9 cellular contexts compared by ENCODE assay signal in genomic region chr2:216634317-216635148, GRCh38. TPM values are rescaled to one million over a fixed set of nuclear protein-coding genes. Genes with fewer than 3 reads are reported as not detected.
DNase-seq lines count a peak whose midpoint lies in the region; ATAC-seq and TF ChIP-seq lines count a peak whose summit lies in the region.
"Had no signal": no experiment of that assay in that cellular context is flagged by ENCODE, and none has a peak within 500 bp of the region (broad histone marks: within the 10 kb centered on the region; RNA-seq: fewer than 3 reads in every experiment).

No MANE protein-coding gene starts in this region.

- peak overlapping the region; percentile 76 for H3K4me3 Mint-ChIP-seq in activated CD4-positive, alpha-beta T cell treated with anti-CD3 and anti-CD28 coated beads for 36 hours
- H3K4me3 Mint-ChIP-seq in activated T-helper 1 cell treated with anti-CD3 and anti-CD28 coated beads, Interleukin-12 subunit alpha, Interleukin-12 subunit beta, Interleukin-2, Interleukin-4 antibody, amounts not matched to agents 30 ng/mL and 10 ng/mL and 1 ng/mL, durations not matched to agents 14 hours and 24 hours and 36 hours: peak overlapping the region; percentile 84

- peak overlapping the region; percentile 49 for H3K4me3 ChIP-seq in kidney epithelial cell (ENCODE audit: low read depth, low read length)
- H3K4me3 ChIP-seq in thoracic aorta: peak overlapping the region; percentile 90
- H3K4me3 ChIP-seq: K562 had no signal

- CTCF ChIA-PET in activated CD4-positive, alpha-beta T cell treated with anti-CD3 and anti-CD28 coated beads for 36 hours (lab: Charles Lee): interaction anchor here (0.6 kb wide), 2 partner anchors 228 to 991 kb away, joined by 3 read pairs; no protein-coding TSS in a partner anchor

- no peak for DNase-seq in activated CD4-positive, alpha-beta T cell treated with anti-CD3 and anti-CD28 coated beads for 36 hours
- no peak for DNase-seq in activated CD4-positive, alpha-beta T cell treated with anti-CD3 and anti-CD28 coated beads, Interleukin-2, amount 50 U/mL, for 1 hour
- DNase-seq in activated T-helper 1 cell treated with anti-CD3 and anti-CD28 coated beads, Interleukin-12 subunit alpha, Interleukin-12 subunit beta, Interleukin-2, Interleukin-4 antibody, amounts not matched to agents 30 ng/mL and 10 ng/mL and 1 ng/mL, durations not matched to agents 14 hours and 24 hours and 36 hours (ENCODE audit: low spot score): no peak
- DNase-seq in kidney epithelial cell (ENCODE audit: low read depth): no peak
- DNase-seq in thoracic aorta (ENCODE audit: low spot score): no peak
- no peak for DNase-seq in foreskin melanocyte
- no peak for DNase-seq in GOT3 (lab: John Stamatoyannopoulos, UW)
- DNase-seq in D341Med (ENCODE audit: low spot score): no peak

- H3K27me3 ChIP-seq in kidney epithelial cell (ENCODE audit: control insufficient read depth, insufficient read depth, low read length) (no peaks in the 10 kb centered on the region), thoracic aorta (replicated peaks; ENCODE audit: insufficient read depth) (no peaks in the 10 kb centered on the region)

- peaks cover 53% of the 10 kb centered on the region for H3K27me3 Mint-ChIP-seq in activated CD4-positive, alpha-beta T cell treated with anti-CD3 and anti-CD28 coated beads for 36 hours
- peaks cover 58% of the 10 kb centered on the region for H3K27me3 Mint-ChIP-seq in activated T-helper 1 cell treated with anti-CD3 and anti-CD28 coated beads, Interleukin-12 subunit alpha, Interleukin-12 subunit beta, Interleukin-2, Interleukin-4 antibody, amounts not matched to agents 30 ng/mL and 10 ng/mL and 1 ng/mL, durations not matched to agents 14 hours and 24 hours and 36 hours (ENCODE audit: insufficient read depth)

- peak overlapping the region; percentile 87 to 91 for H3K27ac ChIP-seq in thoracic aorta

- H3K36me3 Mint-ChIP-seq in activated CD4-positive, alpha-beta T cell treated with anti-CD3 and anti-CD28 coated beads for 36 hours (ENCODE audit: low read depth): no peaks in the 10 kb centered on the region
- H3K36me3 Mint-ChIP-seq in activated T-helper 1 cell treated with anti-CD3 and anti-CD28 coated beads, Interleukin-12 subunit alpha, Interleukin-12 subunit beta, Interleukin-2, Interleukin-4 antibody, amounts not matched to agents 30 ng/mL and 10 ng/mL and 1 ng/mL, durations not matched to agents 14 hours and 24 hours and 36 hours (ENCODE audit: low read depth): peaks cover 7% of the 10 kb centered on the region

- H3K36me3 ChIP-seq in kidney epithelial cell (ENCODE audit: control insufficient read depth, insufficient read depth, low read length) (no peaks in the 10 kb centered on the region), thoracic aorta (no peaks in the 10 kb centered on the region)

- no peaks in the 10 kb centered on the region for H3K9me3 ChIP-seq in thoracic aorta

- H3K27ac Mint-ChIP-seq in activated CD4-positive, alpha-beta T cell treated with anti-CD3 and anti-CD28 coated beads for 36 hours: no peak overlapping the region
- no peak overlapping the region for H3K27ac Mint-ChIP-seq in activated T-helper 1 cell treated with anti-CD3 and anti-CD28 coated beads, Interleukin-12 subunit alpha, Interleukin-12 subunit beta, Interleukin-2, Interleukin-4 antibody, amounts not matched to agents 30 ng/mL and 10 ng/mL and 1 ng/mL, durations not matched to agents 14 hours and 24 hours and 36 hours

- no peak for ATAC-seq in activated CD4-positive, alpha-beta T cell treated with anti-CD3 and anti-CD28 coated beads for 36 hours
- ATAC-seq in thoracic aorta (ENCODE audit: insufficient number of reproducible peaks, low FRiP score, low read depth): no peak
- ATAC-seq: K562 had no signal

- intact Hi-C loops in activated CD4-positive, alpha-beta T cell treated with anti-CD3 and anti-CD28 coated beads for 36 hours (cut with DNase I, micrococcal nuclease): loop anchor here in 1 of 2 experiments (5.0 kb wide), 1 partner anchor 58 kb away; no protein-coding TSS in a partner anchor
- intact Hi-C loops in activated T-helper 1 cell treated with anti-CD3 and anti-CD28 coated beads, Interleukin-12 subunit alpha, Interleukin-12 subunit beta, Interleukin-2, Interleukin-4 antibody, amounts not matched to agents 30 ng/mL and 10 ng/mL and 1 ng/mL, durations not matched to agents 14 hours and 24 hours and 36 hours (cut with micrococcal nuclease): no loop called here

- H3K4me1 Mint-ChIP-seq in activated CD4-positive, alpha-beta T cell treated with anti-CD3 and anti-CD28 coated beads for 36 hours: peaks cover 23% of the 10 kb centered on the region
- H3K4me1 Mint-ChIP-seq in activated T-helper 1 cell treated with anti-CD3 and anti-CD28 coated beads, Interleukin-12 subunit alpha, Interleukin-12 subunit beta, Interleukin-2, Interleukin-4 antibody, amounts not matched to agents 30 ng/mL and 10 ng/mL and 1 ng/mL, durations not matched to agents 14 hours and 24 hours and 36 hours (ENCODE audit: low read depth): peaks cover 23% of the 10 kb centered on the region

- no peak for TF ChIP-seq CTCF in kidney epithelial cell (IDR thresholded peaks at IDR 0.05; ENCODE audit: insufficient read depth, low read length, poor library complexity, severe bottlenecking)
- TF ChIP-seq CTCF in thoracic aorta (IDR thresholded peaks at IDR 0.05): no peak

- peaks cover 0 to 40% of the 10 kb centered on the region in 2 donors for H3K4me1 ChIP-seq in thoracic aorta (ENCODE audit: control insufficient read depth in 1 of 2, low read depth in 2 of 2)

- H3K9me3 Mint-ChIP-seq in activated CD4-positive, alpha-beta T cell treated with anti-CD3 and anti-CD28 coated beads for 36 hours (ENCODE audit: low read depth): no peaks in the 10 kb centered on the region
- no peaks in the 10 kb centered on the region for H3K9me3 Mint-ChIP-seq in activated T-helper 1 cell treated with anti-CD3 and anti-CD28 coated beads, Interleukin-12 subunit alpha, Interleukin-12 subunit beta, Interleukin-2, Interleukin-4 antibody, amounts not matched to agents 30 ng/mL and 10 ng/mL and 1 ng/mL, durations not matched to agents 14 hours and 24 hours and 36 hours

- POLR2A ChIA-PET in activated CD4-positive, alpha-beta T cell treated with anti-CD3 and anti-CD28 coated beads for 36 hours (lab: Charles Lee): no interaction called here

RNA-seq across cellular contexts. Expression of gene IGFBP2, which starts 1.3 kb away (rescaled TPM):
- 10 to 100 TPM in 1 of 2 experiments, 1 to 10 TPM in 1; 9.8 to 11.5 TPM for total RNA-seq in activated CD4-positive, alpha-beta T cell treated with anti-CD3 and anti-CD28 coated beads for 36 hours
- total RNA-seq in activated T-helper 1 cell treated with anti-CD3 and anti-CD28 coated beads, Interleukin-12 subunit alpha, Interleukin-12 subunit beta, Interleukin-2, Interleukin-4 antibody, amounts not matched to agents 30 ng/mL and 10 ng/mL and 1 ng/mL, durations not matched to agents 14 hours and 24 hours and 36 hours: 11.1 and 12.3 TPM in 2 replicates
- total RNA-seq in kidney epithelial cell (298 and 307 TPM in 2 replicates), thoracic aorta (1,000 to 10,000 TPM in 1 of 2 donors, 100 to 1,000 TPM in 1; 608 to 2,156 TPM)

Comparison
In these comparisons a context has a peak if more than half of its experiments do, and no peak if none do; other contexts are left out.
1. RNA of gene IGFBP2, which starts 1.3 kb away (total RNA-seq): 608 to 2,156 TPM in thoracic aorta and 298 to 307 TPM in kidney epithelial cell; 11.1 to 12.3 TPM in activated T-helper 1 cell treated with anti-CD3 and anti-CD28 coated beads, Interleukin-12 subunit alpha, Interleukin-12 subunit beta, Interleukin-2, Interleukin-4 antibody, amounts not matched to agents 30 ng/mL and 10 ng/mL and 1 ng/mL, durations not matched to agents 14 hours and 24 hours and 36 hours and 9.8 to 11.5 TPM in activated CD4-positive, alpha-beta T cell treated with anti-CD3 and anti-CD28 coated beads for 36 hours; every median in the first group is over 10 times any median in the second.